ENCODE assay signal across 8 cellular contexts in the genomic region with DNA sequence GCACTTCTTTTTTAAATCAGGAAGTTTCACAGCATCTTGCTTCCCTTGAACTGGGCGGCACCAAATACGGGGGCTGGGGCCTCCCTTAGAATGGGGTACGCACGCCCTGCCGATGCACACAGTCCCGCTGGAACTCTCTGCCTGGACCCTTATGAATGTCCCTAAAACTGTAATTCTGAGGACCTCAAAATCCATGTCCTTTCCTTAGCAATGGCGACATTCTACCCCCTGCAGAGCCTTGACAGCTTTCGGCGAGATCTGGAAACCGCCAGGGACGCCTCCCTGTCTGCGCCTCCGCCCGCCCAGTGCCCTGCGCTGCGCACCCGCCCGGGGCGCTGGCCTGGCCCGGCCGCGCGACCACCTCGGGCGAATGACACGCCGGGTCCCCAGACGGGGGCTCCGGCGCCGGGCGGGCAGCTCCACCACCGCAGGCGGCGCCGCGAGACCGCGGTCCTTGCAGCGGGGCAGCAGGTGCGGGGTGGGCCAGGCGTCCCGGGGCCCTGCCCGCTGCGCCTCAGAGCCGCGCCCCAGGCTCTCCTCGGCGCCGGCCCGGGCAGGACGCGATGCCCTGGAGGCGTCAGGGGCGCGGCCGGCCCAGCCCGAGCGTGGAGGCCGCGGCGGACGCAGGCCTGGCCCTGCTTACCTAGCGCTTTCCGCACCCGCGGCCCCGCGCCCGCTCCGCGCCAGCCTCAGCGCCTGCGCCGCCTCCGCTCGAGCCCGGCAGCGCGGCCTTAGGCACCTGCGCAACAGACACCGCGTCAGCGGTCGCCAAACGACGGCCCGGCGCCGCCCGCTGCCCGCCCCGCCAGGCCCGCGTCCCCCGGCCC. TPM values are rescaled to one million over a fixed set of nuclear protein-coding genes. Genes with fewer than 3 reads are reported as not detected.
A peak's percentile ranks its signal among the peaks of the same experiment; 100 is the strongest.
DNase-seq lines count a peak whose midpoint lies in the region; ATAC-seq and TF ChIP-seq lines count a peak whose summit lies in the region.

No MANE protein-coding gene starts in this region.

- DNase-seq in NCI-H748 (lab: John Stamatoyannopoulos, UW; ENCODE audit: unreplicated experiment) (peak; percentile 71), NCI-H748 treated with DMSO at 0.1 percent for 48 hours (lab: John Stamatoyannopoulos, UW) (no peak), NCI-H1092 (lab: John Stamatoyannopoulos, UW) (peak; percentile 69), epithelial cell of proximal tubule (ENCODE audit: low read depth) (no peak), naive B cell (no peak)
- peak in 2 of 3 experiments; percentile 38 to 59 for DNase-seq in activated CD8-positive, alpha-beta memory T cell treated with anti-CD3 and anti-CD28 coated beads for 48 hours (ENCODE audit: low read depth in 2 of 3, low spot score in 2 of 3)
- DNase-seq in stimulated activated naive CD4-positive, alpha-beta T cell treated with Interleukin-2 at 50 U/mL for 16 hours (lab: John Stamatoyannopoulos, UW): peak; percentile 76

- TF ChIP-seq CTCF in epithelial cell of proximal tubule (conservative IDR thresholded peaks at IDR 0.05; ENCODE audit: low read depth, low read length): no peak

- H3K36me3 Mint-ChIP-seq in naive B cell: no peaks in the 10 kb centered on the region

- H3K4me1 Mint-ChIP-seq in naive B cell: peaks cover 15 to 45% (median 33%) of the 10 kb centered on the region in 3 donors

- H3K27ac Mint-ChIP-seq in naive B cell: peak overlapping the region in 4 of 6 donors; percentile 61 to 90 (median 86)

- no peaks in the 10 kb centered on the region for H3K9me3 Mint-ChIP-seq in naive B cell

- peak; percentile 35 for ATAC-seq in HG02623 (IDR thresholded peaks at IDR 0.05; ENCODE audit: unreplicated experiment)
- peak; percentile 75 to 77 for ATAC-seq in naive B cell (ENCODE audit: low read depth in 2 of 2)

- peak overlapping the region; percentile 84 for H3K4me3 ChIP-seq in epithelial cell of proximal tubule (ENCODE audit: low read depth, low read length)

- H3K27me3 Mint-ChIP-seq in naive B cell: no peaks in the 10 kb centered on the region

- peak overlapping the region; percentile 70 to 94 (median 87) for H3K4me3 Mint-ChIP-seq in naive B cell

RNA-seq across cellular contexts. Expression of a gene that starts 0.5 kb away (rescaled TPM):
- total RNA-seq in epithelial cell of proximal tubule: 83.7 and 87.3 TPM in 2 replicates
- 10 to 100 TPM; 21.1 to 68.5 (median 39.1) TPM for polyA plus RNA-seq in naive B cell (ENCODE audit: low read depth in 6 of 6)

RNA-seq across cellular contexts. Expression of a gene that starts 0.9 kb away (rescaled TPM):
- 47.7 and 59.2 TPM in 2 replicates for total RNA-seq in epithelial cell of proximal tubule
- 10 to 100 TPM; 20.2 to 28.1 (median 24.5) TPM for polyA plus RNA-seq in naive B cell (ENCODE audit: low read depth in 6 of 6)

RNA-seq across cellular contexts. Expression of a gene that starts 32.6 kb away (rescaled TPM):
- 2.6 TPM in 1 of 2 replicates, not detected in the other for total RNA-seq in epithelial cell of proximal tubule
- under 1 TPM in 1 of 6 donors, not detected in 5; 0.13 TPM for polyA plus RNA-seq in naive B cell (ENCODE audit: low read depth in 6 of 6)

RNA-seq across cellular contexts. Expression of a gene that starts 43.3 kb away (rescaled TPM):
- 111 and 138 TPM in 2 replicates for total RNA-seq in epithelial cell of proximal tubule
- 100 to 1,000 TPM in 1 of 6 donors, 10 to 100 TPM in 5; 69.1 to 110 (median 81.0) TPM for polyA plus RNA-seq in naive B cell (ENCODE audit: low read depth in 6 of 6)

RNA-seq across cellular contexts. Expression of a gene that starts 43.7 kb away (rescaled TPM):
- total RNA-seq in epithelial cell of proximal tubule: 35.0 and 57.9 TPM in 2 replicates
- polyA plus RNA-seq in naive B cell (ENCODE audit: low read depth in 6 of 6): 10 to 100 TPM; 30.2 to 54.1 (median 36.2) TPM

Comparison
In these comparisons a context has a peak if more than half of its experiments do, and no peak if none do; other contexts are left out.
1. DNase-seq: peak in NCI-H748 (single experiment), NCI-H1092 (single experiment), activated CD8-positive, alpha-beta memory T cell treated with anti-CD3 and anti-CD28 coated beads for 48 hours (2 of 3) and stimulated activated naive CD4-positive, alpha-beta T cell treated with Interleukin-2 at 50 U/mL for 16 hours (single experiment); none in NCI-H748 treated with DMSO at 0.1 percent for 48 hours (single experiment), epithelial cell of proximal tubule (single experiment) and naive B cell (single experiment).